Comparison of ENCODE assay signal across 9 cellular contexts in genomic region chr1:94884101-94884875, GRCh38. TPM values are rescaled to one million over a fixed set of nuclear protein-coding genes. Genes with fewer than 3 reads are reported as not detected.
DNase-seq lines count a peak whose midpoint lies in the region; ATAC-seq, FAIRE-seq and TF ChIP-seq lines count a peak whose summit lies in the region.
"Had no signal": no experiment of that assay in that cellular context is flagged by ENCODE, and none has a peak within 500 bp of the region (broad histone marks: within the 10 kb centered on the region; RNA-seq: fewer than 3 reads in every experiment).

No MANE protein-coding gene starts in this region.

- 17 to 19% methylated on average over 10 to 12 of the region's 12 CpGs for WGBS in gastroesophageal sphincter (ENCODE audit: low coverage in 1 of 2), 2 donors

- peak; percentile 63 for ATAC-seq in gastroesophageal sphincter

- no peaks in the 10 kb centered on the region for H3K27me3 Mint-ChIP-seq in progenitor cell of endocrine pancreas

- FAIRE-seq in G401.6 (lab: Jason Lieb, UNC) = peak; percentile 98
- FAIRE-seq: small intestine had no signal

- H3K4me1 Mint-ChIP-seq in progenitor cell of endocrine pancreas (ENCODE audit: low read depth) = peaks cover 19% of the 10 kb centered on the region

- no peak for TF ChIP-seq POLR2A in gastroesophageal sphincter (IDR thresholded peaks at IDR 0.05)

- no peak overlapping the region for H3K4me3 Mint-ChIP-seq in progenitor cell of endocrine pancreas (ENCODE audit: low read depth)

- no peaks in the 10 kb centered on the region for H3K9me3 Mint-ChIP-seq in progenitor cell of endocrine pancreas (ENCODE audit: low read depth)

- peak; percentile 59 to 67 for DNase-seq in SJSA1 (ENCODE audit: low read depth in 1 of 2, low spot score in 2 of 2)
- DNase-seq in progenitor cell of endocrine pancreas (ENCODE audit: low spot score, unreplicated experiment) = peak; percentile 42
- DNase-seq in NCI-H187 (lab: John Stamatoyannopoulos, UW) = no peak
- no peak for DNase-seq in stimulated activated CD4-positive, alpha-beta T cell treated with anti-CD3 and anti-CD28 coated beads, Interleukin-15, amount 100 ng/mL, for 24 hours
- no peak for DNase-seq in activated CD4-positive, alpha-beta T cell treated with anti-CD3 and anti-CD28 coated beads for 48 hours
- DNase-seq in NCI-H1436 (lab: John Stamatoyannopoulos, UW) = no peak
- DNase-seq: small intestine had no signal

- H3K9me3 ChIP-seq in SJSA1 (replicated peaks) (no peaks in the 10 kb centered on the region), gastroesophageal sphincter (no peaks in the 10 kb centered on the region)

- peak overlapping the region; percentile 82 for H3K27ac Mint-ChIP-seq in progenitor cell of endocrine pancreas

- H3K27me3 ChIP-seq in SJSA1 (replicated peaks) = no peaks in the 10 kb centered on the region
- no peaks in the 10 kb centered on the region for H3K27me3 ChIP-seq in gastroesophageal sphincter

- peaks cover 25% of the 10 kb centered on the region for H3K36me3 Mint-ChIP-seq in progenitor cell of endocrine pancreas (ENCODE audit: insufficient read depth)

- TF ChIP-seq CTCF in gastroesophageal sphincter (IDR thresholded peaks at IDR 0.05) = peak in 1 of 4 experiments; percentile 9
- TF ChIP-seq CTCF in progenitor cell of endocrine pancreas (IDR thresholded peaks at IDR 0.05; ENCODE audit: unreplicated experiment) = no peak

- H3K4me3 ChIP-seq in SJSA1 = no peak overlapping the region
- H3K4me3 ChIP-seq in gastroesophageal sphincter = no peak overlapping the region

- no peaks in the 10 kb centered on the region for H3K36me3 ChIP-seq in SJSA1
- no peaks in the 10 kb centered on the region for H3K36me3 ChIP-seq in gastroesophageal sphincter

- H3K4me1 ChIP-seq in SJSA1 (replicated peaks) = peaks cover 24% of the 10 kb centered on the region
- H3K4me1 ChIP-seq in gastroesophageal sphincter = peaks cover 0 to 27% (median 9%) of the 10 kb centered on the region in 3 donors

- TF ChIP-seq EP300 in gastroesophageal sphincter (IDR thresholded peaks at IDR 0.05) = no peak

- H3K27ac ChIP-seq in SJSA1 (peak overlapping the region; percentile 70), gastroesophageal sphincter (peak overlapping the region; percentile 80 to 83 (median 80))

RNA-seq across cellular contexts. Expression of gene CNN3, which starts 42.6 kb away (rescaled TPM):
- total RNA-seq in SJSA1 (2014; rRNA removed; shearing (Covaris generic)) = 543 and 602 TPM in 2 replicates
- 100 to 1,000 TPM; 145 to 292 (median 217) TPM for total RNA-seq in gastroesophageal sphincter
- 341 and 342 TPM in 2 replicates for total RNA-seq in progenitor cell of endocrine pancreas

Comparison
In these comparisons a context has a peak if more than half of its experiments do, and no peak if none do; other contexts are left out.
1. DNase-seq: peak in SJSA1 (2 of 2) and progenitor cell of endocrine pancreas (single experiment); none in NCI-H187 (0 of 2), stimulated activated CD4-positive, alpha-beta T cell treated with anti-CD3 and anti-CD28 coated beads, Interleukin-15, amount 100 ng/mL, for 24 hours (single experiment), activated CD4-positive, alpha-beta T cell treated with anti-CD3 and anti-CD28 coated beads for 48 hours (single experiment) and NCI-H1436 (single experiment).